Comparison of ENCODE assay signal across 8 cellular contexts in the genomic region with DNA sequence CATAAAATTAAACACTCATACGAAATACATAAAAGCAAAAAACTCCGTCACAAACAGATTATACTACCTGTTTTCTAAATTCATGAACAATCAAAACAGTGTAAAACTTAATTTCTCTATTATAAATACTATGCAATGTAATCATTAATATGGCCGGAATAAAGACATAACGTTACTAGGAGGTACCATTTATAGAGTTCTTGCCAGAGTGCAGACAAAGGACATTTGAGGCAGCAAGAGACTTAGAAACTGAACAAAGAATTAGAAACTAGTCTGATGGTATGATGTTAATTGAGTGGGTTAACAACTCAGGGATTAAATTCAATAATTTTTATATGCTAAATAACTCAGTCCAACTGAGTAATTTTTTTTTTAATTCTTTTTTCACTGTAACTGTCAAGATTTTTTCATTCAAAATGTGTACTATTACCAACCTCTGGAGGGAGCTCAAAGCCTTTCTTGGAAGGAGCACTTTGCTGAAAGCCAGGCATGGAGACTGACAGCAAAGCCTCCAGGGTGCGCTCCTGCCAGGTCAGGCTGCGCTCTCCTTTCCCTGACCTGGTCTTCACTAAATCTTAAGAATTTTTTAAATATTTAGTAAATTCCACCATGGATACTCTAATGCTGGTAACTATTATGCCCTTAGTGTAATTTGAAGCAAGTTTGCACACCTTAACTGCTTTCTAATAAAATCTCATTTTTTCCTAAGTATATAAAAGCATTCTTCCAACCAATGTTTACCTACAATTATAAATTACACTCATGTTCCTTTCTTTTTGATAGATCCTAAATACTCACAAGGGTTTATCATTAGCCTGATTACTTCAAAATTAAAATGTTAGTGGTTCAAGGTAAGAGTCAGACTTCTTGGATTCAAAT. TPM values are rescaled to one million over a fixed set of nuclear protein-coding genes. Genes with fewer than 3 reads are reported as not detected.
DNase-seq lines count a peak whose midpoint lies in the region; ATAC-seq, FAIRE-seq and TF ChIP-seq lines count a peak whose summit lies in the region.

No MANE protein-coding gene starts in this region.

- H3K79me2 ChIP-seq in DND-41 (ENCODE audit: insufficient read depth, low read length) (no peaks in the 10 kb centered on the region), OCI-LY1 (ENCODE audit: insufficient read depth, low read length) (no peaks in the 10 kb centered on the region), osteoblast (ENCODE audit: insufficient read depth, low read length) (no peaks in the 10 kb centered on the region)

- peak; percentile 83 for ATAC-seq in DND-41 (ENCODE audit: insufficient read depth, low read depth)
- ATAC-seq in GM21447 (IDR thresholded peaks at IDR 0.05; ENCODE audit: unreplicated experiment) = peak; percentile 94
- peak; percentile 88 for ATAC-seq in foreskin keratinocyte
- ATAC-seq in GM18873 (IDR thresholded peaks at IDR 0.05; ENCODE audit: low FRiP score, unreplicated experiment) = no peak

- H3K9me3 ChIP-seq in DND-41 (ENCODE audit: insufficient read depth, low read length, severe bottlenecking) = no peaks in the 10 kb centered on the region
- no peaks in the 10 kb centered on the region for H3K9me3 ChIP-seq in OCI-LY1 (ENCODE audit: low read length)
- H3K9me3 ChIP-seq in osteoblast (ENCODE audit: low read depth, low read length) = no peaks in the 10 kb centered on the region

- H3K27me3 ChIP-seq in DND-41 (ENCODE audit: insufficient read depth, low read length, poor library complexity) (peaks cover 6% of the 10 kb centered on the region), OCI-LY1 (ENCODE audit: insufficient read depth, low read length) (no peaks in the 10 kb centered on the region), foreskin keratinocyte (no peaks in the 10 kb centered on the region), osteoblast (ENCODE audit: insufficient read depth, low read length) (no peaks in the 10 kb centered on the region)

- H3K27ac ChIP-seq in DND-41 (ENCODE audit: low read length) (no peak overlapping the region), OCI-LY1 (ENCODE audit: low read depth, low read length, poor library complexity, severe bottlenecking) (no peak overlapping the region), foreskin keratinocyte (no peak overlapping the region), osteoblast (ENCODE audit: low read depth, low read length) (no peak overlapping the region)

- H3K4me1 ChIP-seq in DND-41 (ENCODE audit: insufficient read depth, low read length) (no peaks in the 10 kb centered on the region), OCI-LY1 (ENCODE audit: insufficient read depth, low read length, severe bottlenecking) (no peaks in the 10 kb centered on the region), foreskin keratinocyte (no peaks in the 10 kb centered on the region), osteoblast (ENCODE audit: insufficient read depth, low read length) (no peaks in the 10 kb centered on the region)

- H2AFZ ChIP-seq in DND-41 (ENCODE audit: low read depth, low read length) (no peak overlapping the region), OCI-LY1 (ENCODE audit: low read length) (no peak overlapping the region), osteoblast (ENCODE audit: low read length) (no peak overlapping the region)

- DNase-seq in DND-41 = peak; percentile 47
- peak; percentile 83 for DNase-seq in HTR-8/SVneo (ENCODE audit: insufficient read length, low spot score)
- DNase-seq in activated effector memory CD4-positive, alpha-beta T cell treated with Interleukin-2 at 50 U/mL for 16 hours = peak; percentile 16
- peak; percentile 18 to 55 for DNase-seq in foreskin keratinocyte
- DNase-seq in osteoblast (ENCODE audit: insufficient read length, low spot score, missing footprints) = peak; percentile 71

- no peak overlapping the region for H3K4me2 ChIP-seq in DND-41 (ENCODE audit: insufficient read depth, low read length)
- no peak overlapping the region for H3K4me2 ChIP-seq in OCI-LY1 (ENCODE audit: low read length)
- no peak overlapping the region for H3K4me2 ChIP-seq in osteoblast (ENCODE audit: insufficient read depth, low read length)

- no peak overlapping the region for H3K4me3 ChIP-seq in DND-41 (ENCODE audit: low read depth in 1 of 2, low read length in 2 of 2)
- no peak overlapping the region for H3K4me3 ChIP-seq in OCI-LY1 (ENCODE audit: low read depth, low read length, poor library complexity, severe bottlenecking)
- H3K4me3 ChIP-seq in osteoblast (ENCODE audit: insufficient read depth, low read length) = no peak overlapping the region

- no peaks in the 10 kb centered on the region for H3F3A ChIP-seq in OCI-LY1 (ENCODE audit: insufficient read depth, low read length)

- TF ChIP-seq CTCF in DND-41 (IDR thresholded peaks at IDR 0.05; ENCODE audit: borderline replicate concordance, extremely low read depth, low read length, poor library complexity, severe bottlenecking) = peak; percentile 73
- peak; percentile 92 for TF ChIP-seq CTCF in OCI-LY1 (IDR thresholded peaks at IDR 0.05; ENCODE audit: low read length)
- peak; percentile 99 for TF ChIP-seq CTCF in foreskin keratinocyte (conservative IDR thresholded peaks at IDR 0.05)
- TF ChIP-seq CTCF in osteoblast (IDR thresholded peaks at IDR 0.05; ENCODE audit: extremely low read depth, low read depth, low read length) = peak; percentile 97

- no peaks in the 10 kb centered on the region for H3K36me3 ChIP-seq in DND-41 (ENCODE audit: insufficient read depth, low read length)
- H3K36me3 ChIP-seq in OCI-LY1 (ENCODE audit: insufficient read depth, low read length) = peaks cover 3% of the 10 kb centered on the region; the same call in 1 of the 2 replicates
- H3K36me3 ChIP-seq in osteoblast (ENCODE audit: insufficient read depth, low read length) = no peaks in the 10 kb centered on the region

- no peak overlapping the region for H3K9ac ChIP-seq in DND-41 (ENCODE audit: low read depth, low read length)
- no peak overlapping the region for H3K9ac ChIP-seq in OCI-LY1 (ENCODE audit: low read length)

- no peak for FAIRE-seq in HTR-8/SVneo (lab: Jason Lieb, UNC)

- H4K20me1 ChIP-seq in DND-41 (ENCODE audit: insufficient read depth, low read length) (no peaks in the 10 kb centered on the region), OCI-LY1 (ENCODE audit: insufficient read depth, low read length) (no peaks in the 10 kb centered on the region), osteoblast (ENCODE audit: insufficient read depth, low read length) (no peaks in the 10 kb centered on the region)

- H3K9me2 ChIP-seq in OCI-LY1 (ENCODE audit: low read depth, low read length) = no peaks in the 10 kb centered on the region

RNA-seq across cellular contexts. Expression of a gene that starts 34.1 kb away (rescaled TPM):
- 8.8 and 9.0 TPM in 2 replicates for total RNA-seq in foreskin keratinocyte
- 1.9 and 2.6 TPM in 2 replicates for polyA plus RNA-seq in foreskin keratinocyte
- 17.4 and 18.1 TPM in 2 replicates for total RNA-seq in osteoblast

RNA-seq across cellular contexts. Expression of a gene that starts 54.0 kb away (rescaled TPM):
- 4.2 and 5.2 TPM in 2 replicates for total RNA-seq in foreskin keratinocyte
- 2.8 and 5.2 TPM in 2 replicates for polyA plus RNA-seq in foreskin keratinocyte
- total RNA-seq in osteoblast = 10.3 and 14.8 TPM in 2 replicates

RNA-seq across cellular contexts. Expression of a gene that starts 56.7 kb away (rescaled TPM):
- total RNA-seq in foreskin keratinocyte (2.2 and 4.3 TPM in 2 replicates), osteoblast (1.4 and 2.4 TPM in 2 replicates)
- polyA plus RNA-seq in foreskin keratinocyte = 1.2 and 3.1 TPM in 2 replicates

Comparison
In these comparisons a context has a peak if more than half of its experiments do, and no peak if none do; other contexts are left out.
1. DNase-seq: peak in every context shown above with its lines; median percentile 83 in HTR-8/SVneo; 71 in osteoblast; 47 in DND-41; 36 in foreskin keratinocyte; 16 in activated effector memory CD4-positive, alpha-beta T cell treated with Interleukin-2 at 50 U/mL for 16 hours.